ENCODE assay signal across 22 cellular contexts in the genomic region with DNA sequence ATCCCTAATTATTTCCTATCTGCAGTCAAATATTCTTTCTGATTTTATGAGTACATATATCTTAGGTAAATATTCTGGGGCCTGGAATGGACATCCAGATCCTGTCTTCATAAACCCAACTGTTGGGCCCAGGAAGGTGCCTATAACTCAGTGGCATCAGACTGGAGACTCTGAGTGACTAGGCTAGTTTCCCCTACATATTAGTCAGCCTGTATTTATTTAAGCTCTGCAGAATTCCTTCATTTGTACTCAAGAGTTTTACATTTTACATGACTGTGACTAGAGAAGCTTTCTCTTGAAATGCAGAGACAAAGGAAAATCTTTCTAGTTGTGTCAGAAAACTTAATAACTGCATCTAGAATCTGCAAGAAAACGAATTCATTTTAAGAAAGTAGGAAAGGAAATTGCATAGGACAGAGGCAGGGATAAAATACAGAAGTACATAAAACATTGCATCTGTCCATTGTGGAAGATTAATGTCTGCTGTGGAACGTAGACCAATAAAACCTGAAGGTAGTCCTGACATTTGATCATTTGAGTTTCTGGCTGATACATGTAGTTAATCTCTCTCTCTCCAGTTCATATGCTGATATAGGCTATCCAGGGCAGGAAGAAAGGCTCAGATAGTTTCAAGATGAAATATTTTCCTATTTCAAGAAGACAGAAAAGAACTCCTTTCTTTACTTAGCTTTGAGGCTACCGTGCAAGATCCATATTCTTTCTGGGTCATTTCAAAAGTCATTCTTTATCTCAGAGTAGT.
DNase-seq lines count a peak whose midpoint lies in the region; ATAC-seq and TF ChIP-seq lines count a peak whose summit lies in the region.
"Had no signal": no experiment of that assay in that cellular context is flagged by ENCODE, and none has a peak within 500 bp of the region (broad histone marks: within the 10 kb centered on the region; RNA-seq: fewer than 3 reads in every experiment).

No MANE protein-coding gene starts in this region.

- no peaks in the 10 kb centered on the region for H3K27me3 ChIP-seq in uterus
- H3K27me3 ChIP-seq: SJCRH30, suprapubic skin, vagina had no signal

- DNase-seq in NOMO-1 treated with DMSO at 0.1 percent for 48 hours (lab: John Stamatoyannopoulos, UW; ENCODE audit: unreplicated experiment) (peak; percentile 10), NOMO-1 treated with dmso at 0.1 percent for 144 hours (lab: John Stamatoyannopoulos, UW; ENCODE audit: unreplicated experiment) (no peak), iris pigment epithelial cell (ENCODE audit: low read depth) (peak; percentile 23), uterus (no peak), G401 (ENCODE audit: low spot score) (no peak)
- DNase-seq: activated CD4-positive, alpha-beta T cell treated with anti-CD3 and anti-CD28 coated beads, Interleukin-2, amount 50 U/mL, for 48 hours; activated effector memory CD4-positive, alpha-beta T cell treated with Interleukin-2 at 50 U/mL for 16 hours; C1 segment of cervical spinal cord; dermis blood vessel endothelial cell; foreskin fibroblast; kidney; naive B cell; OCI-M1; SJCRH30; WERI-Rb-1 had no signal

- H3K27ac ChIP-seq in VCaP = peak overlapping the region; percentile 67
- H3K27ac ChIP-seq in uterus = no peak overlapping the region
- H3K27ac ChIP-seq: epithelial cell of prostate, SJCRH30, suprapubic skin, vagina, WERI-Rb-1 had no signal

- intact Hi-C loops in uterus (cut with DNase I; ENCODE audit: low total_unique reads) = no loop called here

- H3K4me1 ChIP-seq in uterus = no peaks in the 10 kb centered on the region
- H3K4me1 ChIP-seq: SJCRH30, suprapubic skin, vagina had no signal

- no peak for ATAC-seq in HG03175 (IDR thresholded peaks at IDR 0.05; ENCODE audit: unreplicated experiment)
- ATAC-seq in GM19455 (IDR thresholded peaks at IDR 0.05; ENCODE audit: unreplicated experiment) = no peak
- ATAC-seq: stimulated activated effector memory CD8-positive, alpha-beta T cell treated with anti-CD3 and anti-CD28 coated beads, Interleukin-12 subunit alpha, Interleukin-12 subunit beta, amount 100 ng/mL, for 72 hours had no signal

- in situ Hi-C loops in G401 (cut with HindIII; ENCODE audit: low sequenced_read_pairs) = no loop called here

- no peak for TF ChIP-seq CTCF in VCaP (conservative IDR thresholded peaks at IDR 0.05)
- no peak for TF ChIP-seq CTCF in uterus (IDR thresholded peaks at IDR 0.05)

- no peaks in the 10 kb centered on the region for H3K9me3 ChIP-seq in uterus
- H3K9me3 ChIP-seq: SJCRH30, suprapubic skin, vagina had no signal

- TF ChIP-seq POLR2A in uterus (IDR thresholded peaks at IDR 0.05) = no peak

- no peaks in the 10 kb centered on the region for H3K36me3 ChIP-seq in uterus
- H3K36me3 ChIP-seq: SJCRH30, suprapubic skin, vagina, WERI-Rb-1 had no signal

- no peak overlapping the region for H3K4me3 ChIP-seq in uterus
- H3K4me3 ChIP-seq: SJCRH30, suprapubic skin, vagina had no signal

Comparison
In these comparisons a context has a peak if more than half of its experiments do, and no peak if none do; other contexts are left out.
1. DNase-seq: peak in NOMO-1 treated with DMSO at 0.1 percent for 48 hours (single experiment) and iris pigment epithelial cell (single experiment); none in NOMO-1 treated with dmso at 0.1 percent for 144 hours (single experiment), uterus (0 of 2) and G401 (single experiment).